10 cellular contexts compared by ENCODE assay signal in genomic region chrX:30582664-30583063, GRCh38. TPM values are rescaled to one million over a fixed set of nuclear protein-coding genes. Genes with fewer than 3 reads are reported as not detected.
"Had no signal": no experiment of that assay in that cellular context is flagged by ENCODE, and none has a peak within 500 bp of the region (broad histone marks: within the 10 kb centered on the region; RNA-seq: fewer than 3 reads in every experiment).

No MANE protein-coding gene starts in this region.

- H3K36me3 ChIP-seq: HAP-1 had no signal

- H3K9me3 Mint-ChIP-seq: GM23338, HFFc6, IgD-negative memory B cell had no signal

- H3K27me3 Mint-ChIP-seq: IgD-negative memory B cell had no signal

- ATAC-seq: GM23338 had no signal

- H3K4me3 ChIP-seq: GM23338, HAP-1 had no signal

- FAIRE-seq: H1, HTR-8/SVneo had no signal

- H3K27ac Mint-ChIP-seq: GM23338, HFFc6 had no signal

- H3K4me1 ChIP-seq: HAP-1 had no signal

- DNase-seq: H7, HFFc6, Kasumi-1, KG1 had no signal

- H3K4me1 Mint-ChIP-seq: GM23338 had no signal

- H2AFZ ChIP-seq: GM23338 had no signal

- H3K4me3 Mint-ChIP-seq: GM23338, HFFc6, IgD-negative memory B cell had no signal

- H3K4me2 ChIP-seq: GM23338 had no signal

- H3K9me3 ChIP-seq: HAP-1 had no signal

RNA-seq across cellular contexts. Expression of gene TASL, which starts 5.1 kb away (rescaled TPM):
- total RNA-seq: GM23338, H1, H7, HFFc6, HT-29 had no signal
- polyA plus RNA-seq: GM23338, H1 had no signal
